In the genomic region with DNA sequence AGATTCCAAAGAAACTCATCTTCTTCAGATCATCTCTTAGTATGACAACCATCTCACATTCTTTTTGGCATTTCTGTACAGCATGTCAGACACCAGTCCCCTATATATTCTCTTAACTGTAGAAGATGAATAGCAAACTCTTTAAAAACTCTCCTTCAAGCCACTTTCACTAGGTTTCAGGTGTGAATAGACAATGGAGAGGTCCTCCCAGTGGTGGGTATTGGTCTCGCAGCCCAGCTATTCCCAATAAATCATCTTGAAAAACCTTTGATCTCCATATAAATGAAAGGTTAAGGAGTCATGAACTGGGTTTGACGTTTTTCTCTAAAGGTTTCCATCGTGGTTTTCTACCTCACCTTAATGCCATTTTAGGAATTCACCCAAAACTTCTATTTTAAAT, we compare ENCODE assay signal across 1 cellular context.
TF ChIP-seq lines count a peak whose summit lies in the region.

No MANE protein-coding gene starts in this region.

TF ChIP-seq in H1, 55 proteins besides CTCF, POLR2A, EP300 and RAD21:
- TF ChIP-seq TAF1 (IDR thresholded peaks at IDR 0.05; ENCODE audit: low read depth, low read length): no peak
